Comparison of ENCODE assay signal across 12 cellular contexts in genomic region chr6:138972226-138972665, GRCh38. TPM values are rescaled to one million over a fixed set of nuclear protein-coding genes. Genes with fewer than 3 reads are reported as not detected.
DNase-seq lines count a peak whose midpoint lies in the region; ATAC-seq and TF ChIP-seq lines count a peak whose summit lies in the region.
"Had no signal": no experiment of that assay in that cellular context is flagged by ENCODE, and none has a peak within 500 bp of the region (broad histone marks: within the 10 kb centered on the region; RNA-seq: fewer than 3 reads in every experiment).

No MANE protein-coding gene starts in this region.

- H3K4me3 Mint-ChIP-seq in effector memory CD8-positive, alpha-beta T cell: peak overlapping the region in 1 of 2 donors; percentile 30
- H3K4me3 Mint-ChIP-seq: activated CD4-positive, alpha-beta T cell treated with anti-CD3 and anti-CD28 coated beads, Interleukin-2, amount 10 ng/mL, durations not matched to agents 24 days and 14 days had no signal

- peaks cover 44% of the 10 kb centered on the region for H3K4me1 ChIP-seq in A673 (ENCODE audit: insufficient read depth, low read length, poor library complexity, severe bottlenecking)
- peaks cover 30% of the 10 kb centered on the region for H3K4me1 ChIP-seq in mesodermal cell (ENCODE audit: control insufficient read depth, insufficient read depth, low read length, poor library complexity, severe bottlenecking)

- peak overlapping the region; percentile 22 to 50 for H3K27ac Mint-ChIP-seq in effector memory CD8-positive, alpha-beta T cell
- H3K27ac Mint-ChIP-seq: activated CD4-positive, alpha-beta T cell treated with anti-CD3 and anti-CD28 coated beads, Interleukin-2, amount 10 ng/mL, durations not matched to agents 24 days and 14 days had no signal

- CTCF ChIA-PET in A673 (lab: Charles Lee): no interaction called here

- H3K4me3 ChIP-seq in A673 (ENCODE audit: low read depth, low read length, poor library complexity, severe bottlenecking): peak overlapping the region; percentile 7
- no peak overlapping the region for H3K4me3 ChIP-seq in mesodermal cell (ENCODE audit: extremely low read depth, insufficient read depth, low read length, poor library complexity, severe bottlenecking)
- H3K4me3 ChIP-seq: ascending aorta had no signal

- no peak for TF ChIP-seq CTCF in A673 (conservative IDR thresholded peaks at IDR 0.05; ENCODE audit: low read depth, low read length)

- H3K9me3 Mint-ChIP-seq in effector memory CD8-positive, alpha-beta T cell: no peaks in the 10 kb centered on the region
- H3K9me3 Mint-ChIP-seq: activated CD4-positive, alpha-beta T cell treated with anti-CD3 and anti-CD28 coated beads, Interleukin-2, amount 10 ng/mL, durations not matched to agents 24 days and 14 days had no signal

- intact Hi-C loops in A673 (cut with micrococcal nuclease; ENCODE audit: unreplicated experiment): no loop called here

- no peaks in the 10 kb centered on the region for H3K27me3 ChIP-seq in A673 (replicated peaks; ENCODE audit: insufficient read depth, low read depth, low read length, poor library complexity)
- H3K27me3 ChIP-seq: ascending aorta had no signal

- BruUV-seq in A673 (replicated peaks; lab: Mats Ljungman, UMichigan): no TSS peak

- H3K36me3 ChIP-seq in A673 (ENCODE audit: insufficient read depth, low read length, poor library complexity, severe bottlenecking): no peaks in the 10 kb centered on the region
- no peaks in the 10 kb centered on the region for H3K36me3 ChIP-seq in mesodermal cell (ENCODE audit: control insufficient read depth, insufficient read depth, low read length)
- H3K36me3 ChIP-seq: ascending aorta had no signal

- H3K36me3 Mint-ChIP-seq in effector memory CD8-positive, alpha-beta T cell (ENCODE audit: insufficient read depth): peaks cover 6% of the 10 kb centered on the region

- peak; percentile 71 for DNase-seq in A673 (ENCODE audit: low spot score)
- DNase-seq in NCI-H82 (lab: John Stamatoyannopoulos, UW): peak; percentile 65
- DNase-seq in effector memory CD8-positive, alpha-beta T cell: no peak
- no peak for DNase-seq in activated CD4-positive, alpha-beta T cell treated with anti-CD3 and anti-CD28 coated beads, Interleukin-2, amount 50 U/mL, for 4 hours
- DNase-seq in NCI-H2081 treated with DMSO at 0.1 percent for 48 hours (lab: John Stamatoyannopoulos, UW): no peak
- DNase-seq: activated CD4-positive, alpha-beta T cell treated with anti-CD3 and anti-CD28 coated beads, Interleukin-2, amount 10 ng/mL, durations not matched to agents 24 days and 14 days; NCI-H1436 had no signal

- H3K9me3 ChIP-seq in A673 (ENCODE audit: low read depth, low read length, poor library complexity, severe bottlenecking): no peaks in the 10 kb centered on the region
- no peaks in the 10 kb centered on the region for H3K9me3 ChIP-seq in mesodermal cell (ENCODE audit: control insufficient read depth, low read length)
- H3K9me3 ChIP-seq: ascending aorta had no signal

- POLR2A ChIA-PET in A673 (lab: Charles Lee; ENCODE audit: low non-redundant PET): no interaction called here

- H3K27ac ChIP-seq in A673 (ENCODE audit: low read depth, low read length, poor library complexity, severe bottlenecking) (peak overlapping the region; percentile 63), mesodermal cell (ENCODE audit: low read depth, low read length, severe bottlenecking) (peak overlapping the region; percentile 90)
- H3K27ac ChIP-seq: RWPE1 had no signal

- H3K4me1 Mint-ChIP-seq in effector memory CD8-positive, alpha-beta T cell (ENCODE audit: low read depth in 2 of 2): peaks cover 45 to 68% of the 10 kb centered on the region in 2 donors

- ATAC-seq in effector memory CD8-positive, alpha-beta T cell (replicated peaks): no peak
- ATAC-seq in HG02759 (IDR thresholded peaks at IDR 0.05; ENCODE audit: unreplicated experiment): no peak
- ATAC-seq in HG03354 (IDR thresholded peaks at IDR 0.05; ENCODE audit: poor library complexity, severe bottlenecking, unreplicated experiment): no peak

- WGBS in mesodermal cell (ENCODE audit: insufficient coverage in 2 of 2), 2 experiments: 80% methylated on average over 1 of the region's 3 CpGs

- H3K27me3 Mint-ChIP-seq in effector memory CD8-positive, alpha-beta T cell: no peaks in the 10 kb centered on the region
- H3K27me3 Mint-ChIP-seq: activated CD4-positive, alpha-beta T cell treated with anti-CD3 and anti-CD28 coated beads, Interleukin-2, amount 10 ng/mL, durations not matched to agents 24 days and 14 days had no signal

RNA-seq across cellular contexts. Expression of gene REPS1, which starts 15.8 kb away (rescaled TPM):
- 63.4 and 64.9 TPM in 2 replicates for total RNA-seq in A673 (2021)
- 54.6 TPM for polyA plus RNA-seq in mesodermal cell (2013, experiment 1 of 2)
- 52.9 TPM for polyA plus RNA-seq in mesodermal cell (2013, experiment 2 of 2)

RNA-seq across cellular contexts. Expression of gene ABRACL, which starts 56.3 kb away (rescaled TPM):
- 65.9 and 98.5 TPM in 2 replicates for total RNA-seq in A673 (2021)
- 135 TPM for polyA plus RNA-seq in mesodermal cell (2013, experiment 1 of 2)
- 133 TPM for polyA plus RNA-seq in mesodermal cell (2013, experiment 2 of 2)

Comparison
In these comparisons a context has a peak if more than half of its experiments do, and no peak if none do; other contexts are left out.
1. DNase-seq: peak in A673 (single experiment) and NCI-H82 (single experiment); none in effector memory CD8-positive, alpha-beta T cell (0 of 3), activated CD4-positive, alpha-beta T cell treated with anti-CD3 and anti-CD28 coated beads, Interleukin-2, amount 50 U/mL, for 4 hours (0 of 2) and NCI-H2081 treated with DMSO at 0.1 percent for 48 hours (single experiment).